ENCODE assay signal across 9 cellular contexts in genomic region chr1:205275133-205275532, GRCh38. TPM values are rescaled to one million over a fixed set of nuclear protein-coding genes. Genes with fewer than 3 reads are reported as not detected.
DNase-seq lines count a peak whose midpoint lies in the region; ATAC-seq and TF ChIP-seq lines count a peak whose summit lies in the region.
"Had no signal": no experiment of that assay in that cellular context is flagged by ENCODE, and none has a peak within 500 bp of the region (broad histone marks: within the 10 kb centered on the region; RNA-seq: fewer than 3 reads in every experiment).

No MANE protein-coding gene starts in this region.

- no peak for TF ChIP-seq POLR2A in suprapubic skin (IDR thresholded peaks at IDR 0.05)

- H3K9ac ChIP-seq in mucosa of rectum (ENCODE audit: low read depth in 1 of 2, low read length in 2 of 2), result peak overlapping the region in 1 of 2 donors; percentile 9

- TF ChIP-seq EP300 in suprapubic skin (IDR thresholded peaks at IDR 0.05), result no peak

- H3K27me3 ChIP-seq in mucosa of rectum (ENCODE audit: control insufficient read depth in 2 of 2, insufficient read depth in 2 of 2, low read length in 2 of 2) (no peaks in the 10 kb centered on the region), ascending aorta (no peaks in the 10 kb centered on the region), suprapubic skin (no peaks in the 10 kb centered on the region)

- peak; percentile 83 for DNase-seq in DMS153 treated with DMSO at 0.1 percent for 48 hours (lab: John Stamatoyannopoulos, UW; ENCODE audit: unreplicated experiment)
- peak; percentile 84 for DNase-seq in NCI-H1092 (lab: John Stamatoyannopoulos, UW)
- no peak for DNase-seq in ascending aorta (ENCODE audit: low spot score in 2 of 2)
- no peak for DNase-seq in suprapubic skin (ENCODE audit: low spot score in 2 of 2)
- DNase-seq: activated T-cell treated with anti-CD3 and anti-CD28 coated beads, Interleukin-2, amount 50 U/mL, for 24 hours; NCI-H2227 treated with DMSO at 0.1 percent for 48 hours had no signal

- H3K4me1 ChIP-seq in mucosa of rectum (ENCODE audit: control insufficient read depth in 2 of 2, insufficient read depth in 2 of 2, low read length in 2 of 2) (peaks cover 26 to 30% of the 10 kb centered on the region in 2 donors), ascending aorta (no peaks in the 10 kb centered on the region), suprapubic skin (peaks cover 39% of the 10 kb centered on the region)

- intact Hi-C loops in ascending aorta (cut with DNase I), result no loop called here

- H3K27ac ChIP-seq in VCaP (peak overlapping the region; percentile 67), mucosa of rectum (ENCODE audit: low read depth in 2 of 2, low read length in 2 of 2) (peak overlapping the region; percentile 69 to 71), ascending aorta (no peak overlapping the region), suprapubic skin (no peak overlapping the region)

- no peaks in the 10 kb centered on the region for H3K9me3 ChIP-seq in mucosa of rectum (ENCODE audit: control insufficient read depth in 2 of 2, low read length in 2 of 2)
- H3K9me3 ChIP-seq in ascending aorta, result no peaks in the 10 kb centered on the region
- H3K9me3 ChIP-seq in suprapubic skin, result no peaks in the 10 kb centered on the region

- H3K4me3 ChIP-seq in mucosa of rectum (ENCODE audit: low read length in 2 of 2) (no peak overlapping the region), ascending aorta (no peak overlapping the region), suprapubic skin (no peak overlapping the region)

- ATAC-seq in HG03045 (IDR thresholded peaks at IDR 0.05; ENCODE audit: unreplicated experiment), result no peak

- H3K36me3 ChIP-seq in mucosa of rectum (ENCODE audit: control insufficient read depth in 2 of 2, insufficient read depth in 2 of 2, low read length in 2 of 2), result peaks cover 0 to 2% of the 10 kb centered on the region in 2 donors
- peaks cover 8 to 12% of the 10 kb centered on the region in 2 donors for H3K36me3 ChIP-seq in ascending aorta
- H3K36me3 ChIP-seq in suprapubic skin, result peaks cover 10% of the 10 kb centered on the region

- WGBS in suprapubic skin, result 53% methylated on average over 2 of the region's 3 CpGs

- TF ChIP-seq CTCF in VCaP (conservative IDR thresholded peaks at IDR 0.05) (peak; percentile 16; the same call in 1 of the 2 replicates), ascending aorta (IDR thresholded peaks at IDR 0.05) (no peak), suprapubic skin (IDR thresholded peaks at IDR 0.05) (no peak)

RNA-seq across cellular contexts. Expression of gene NUAK2, which starts 46.4 kb away (rescaled TPM):
- total RNA-seq in ascending aorta, result 0.85 TPM
- total RNA-seq in suprapubic skin, result 10 to 100 TPM; 16.2 to 41.2 (median 30.2) TPM

RNA-seq across cellular contexts. Expression of gene TMCC2, which starts 47.4 kb away (rescaled TPM):
- total RNA-seq in ascending aorta, result 5.2 TPM
- 1 to 10 TPM; 3.1 to 4.3 (median 4.1) TPM for total RNA-seq in suprapubic skin

Comparison
In these comparisons a context has a peak if more than half of its experiments do, and no peak if none do; other contexts are left out.
1. DNase-seq: peak in DMS153 treated with DMSO at 0.1 percent for 48 hours (single experiment) and NCI-H1092 (single experiment); none in ascending aorta (0 of 2) and suprapubic skin (0 of 2).
2. H3K27ac ChIP-seq: peak in VCaP (single experiment) and mucosa of rectum (2 of 2); none in ascending aorta (0 of 2) and suprapubic skin (single experiment).